Comparison of ENCODE assay signal across 8 cellular contexts in genomic region chr2:27033253-27033852, GRCh38. TPM values are rescaled to one million over a fixed set of nuclear protein-coding genes. Genes with fewer than 3 reads are reported as not detected.
DNase-seq lines count a peak whose midpoint lies in the region; ATAC-seq and TF ChIP-seq lines count a peak whose summit lies in the region.

No MANE protein-coding gene starts in this region.

- intact Hi-C loops in naive thymus-derived CD4-positive, alpha-beta T cell (cut with micrococcal nuclease) = loop anchor here (2.0 to 5.0 kb wide), 6 partner anchors 37 to 1156 kb away; partner anchors contain the start of genes ASXL2 (in 1 of the 2), ATRAID (in 1 of the 2), CAD (in 1 of the 2) and MAPRE3 (in 1 of the 2)

- H3K4me1 ChIP-seq in naive thymus-derived CD4-positive, alpha-beta T cell (ENCODE audit: control insufficient read depth in 2 of 2, insufficient read depth in 2 of 2, low read length in 2 of 2) = peaks cover 11 to 19% of the 10 kb centered on the region in 2 donors

- TF ChIP-seq EP300 in Ishikawa (IDR thresholded peaks at IDR 0.05; ENCODE audit: borderline replicate concordance) = no peak

- peak; percentile 13 for DNase-seq in EH (ENCODE audit: low read depth)
- DNase-seq in choroid plexus epithelial cell (ENCODE audit: low read depth) = no peak
- no peak for DNase-seq in naive thymus-derived CD4-positive, alpha-beta T cell
- DNase-seq in SIG-M5 (lab: John Stamatoyannopoulos, UW) = no peak
- DNase-seq in omental fat pad (ENCODE audit: low spot score) = no peak
- DNase-seq in NCI-H1436 treated with DMSO at 0.1 percent for 48 hours (lab: John Stamatoyannopoulos, UW) = no peak

- CTCF ChIA-PET in naive thymus-derived CD4-positive, alpha-beta T cell (lab: Charles Lee) = no interaction called here

- TF ChIP-seq CTCF in choroid plexus epithelial cell (conservative IDR thresholded peaks at IDR 0.05; ENCODE audit: low read depth, low read length) = no peak
- TF ChIP-seq CTCF in omental fat pad (IDR thresholded peaks at IDR 0.05) = no peak

- H3K27me3 ChIP-seq in naive thymus-derived CD4-positive, alpha-beta T cell (ENCODE audit: control insufficient read depth in 2 of 2, insufficient read depth in 2 of 2, low read length in 2 of 2) = no peaks in the 10 kb centered on the region

- no peak for TF ChIP-seq RAD21 in Ishikawa (IDR thresholded peaks at IDR 0.05; ENCODE audit: low read depth)

- H3K9me3 ChIP-seq in naive thymus-derived CD4-positive, alpha-beta T cell (ENCODE audit: control insufficient read depth in 2 of 3, low read length in 3 of 3) = no peaks in the 10 kb centered on the region

- no peak for ATAC-seq in naive thymus-derived CD4-positive, alpha-beta T cell
- ATAC-seq in HG03432 (IDR thresholded peaks at IDR 0.05; ENCODE audit: unreplicated experiment) = no peak
- no peak for ATAC-seq in omental fat pad (ENCODE audit: low FRiP score)

- peak overlapping the region; percentile 42 to 93 (median 88) for H3K27ac Mint-ChIP-seq in naive thymus-derived CD4-positive, alpha-beta T cell

- H3K9me3 Mint-ChIP-seq in naive thymus-derived CD4-positive, alpha-beta T cell = no peaks in the 10 kb centered on the region

- H3K4me3 ChIP-seq in choroid plexus epithelial cell (ENCODE audit: low read depth, low read length) = peak overlapping the region; percentile 98
- H3K4me3 ChIP-seq in naive thymus-derived CD4-positive, alpha-beta T cell (ENCODE audit: low read length) = peak overlapping the region; percentile 99

- no peaks in the 10 kb centered on the region for H3K27me3 Mint-ChIP-seq in naive thymus-derived CD4-positive, alpha-beta T cell

- peaks cover 0 to 20% (median 0%) of the 10 kb centered on the region in 5 donors for H3K36me3 Mint-ChIP-seq in naive thymus-derived CD4-positive, alpha-beta T cell

- POLR2A ChIA-PET in naive thymus-derived CD4-positive, alpha-beta T cell (lab: Charles Lee) = interaction anchor here (0.8 to 3.3 kb wide), 9 partner anchors 16 to 178 kb away, joined by 3 to 28 read pairs (median 4); partner anchors contain the start of genes AGBL5, ATRAID, KHK and OST4

- H3K4me1 Mint-ChIP-seq in naive thymus-derived CD4-positive, alpha-beta T cell = peaks cover 19 to 56% (median 41%) of the 10 kb centered on the region in 7 donors

- peak overlapping the region; percentile 87 for H3K27ac ChIP-seq in naive thymus-derived CD4-positive, alpha-beta T cell (ENCODE audit: low read depth, low read length)

- H3K4me3 Mint-ChIP-seq in naive thymus-derived CD4-positive, alpha-beta T cell = peak overlapping the region; percentile 91 to 97 (median 93)

- H3K36me3 ChIP-seq in naive thymus-derived CD4-positive, alpha-beta T cell (ENCODE audit: control insufficient read depth in 2 of 3, insufficient read depth in 3 of 3, low read length in 3 of 3) = peaks cover 9 to 38% (median 10%) of the 10 kb centered on the region in 3 experiments

TF ChIP-seq in Ishikawa, 13 proteins besides CTCF, POLR2A, EP300 and RAD21:
- TF ChIP-seq REST (IDR thresholded peaks at IDR 0.05; ENCODE audit: low read depth) (0 out of 2 replicates have a peak, but pooled peaks have one; percentile 2), ZBTB7A (IDR thresholded peaks at IDR 0.05; ENCODE audit: low read depth) (no peak), CEBPB (IDR thresholded peaks at IDR 0.05) (no peak)

RNA-seq across cellular contexts. Expression of gene TMEM214, which starts 0.6 kb away (rescaled TPM):
- total RNA-seq in naive thymus-derived CD4-positive, alpha-beta T cell = 100 to 1,000 TPM in 1 of 5 experiments, 10 to 100 TPM in 4; 36.7 to 114 (median 67.5) TPM
- polyA plus RNA-seq in naive thymus-derived CD4-positive, alpha-beta T cell = 10 to 100 TPM; 18.6 to 32.5 TPM
- total RNA-seq in omental fat pad = 10 to 100 TPM; 52.4 to 76.0 (median 64.7) TPM

RNA-seq across cellular contexts. Expression of gene AGBL5, which starts 18.1 kb away (rescaled TPM):
- 10 to 100 TPM in 4 of 5 experiments, 1 to 10 TPM in 1; 7.6 to 15.7 (median 12.4) TPM for total RNA-seq in naive thymus-derived CD4-positive, alpha-beta T cell
- polyA plus RNA-seq in naive thymus-derived CD4-positive, alpha-beta T cell = 10 to 100 TPM in 1 of 2 donors, 1 to 10 TPM in 1; 8.0 to 10.4 TPM
- total RNA-seq in omental fat pad = 10 to 100 TPM in 2 of 4 donors, 1 to 10 TPM in 2; 6.8 to 14.4 (median 10.3) TPM

RNA-seq across cellular contexts. Expression of gene OST4, which starts 38.1 kb away (rescaled TPM):
- 100 to 1,000 TPM; 241 to 398 (median 263) TPM for total RNA-seq in naive thymus-derived CD4-positive, alpha-beta T cell
- polyA plus RNA-seq in naive thymus-derived CD4-positive, alpha-beta T cell = 100 to 1,000 TPM; 747 to 884 TPM
- total RNA-seq in omental fat pad = 100 to 1,000 TPM; 221 to 396 (median 282) TPM

RNA-seq across cellular contexts. Expression of gene EMILIN1, which starts 45.1 kb away (rescaled TPM):
- 1 to 10 TPM in 1 of 5 experiments, under 1 TPM in 4; 0.35 to 1.4 (median 0.61) TPM for total RNA-seq in naive thymus-derived CD4-positive, alpha-beta T cell
- 1 to 10 TPM in 1 of 2 donors, under 1 TPM in 1; 0.89 to 1.1 TPM for polyA plus RNA-seq in naive thymus-derived CD4-positive, alpha-beta T cell
- 10 to 100 TPM; 27.5 to 62.7 (median 41.2) TPM for total RNA-seq in omental fat pad

RNA-seq across cellular contexts. Expression of gene KHK, which starts 53.2 kb away (rescaled TPM):
- total RNA-seq in naive thymus-derived CD4-positive, alpha-beta T cell = 10 to 100 TPM in 1 of 5 experiments, 1 to 10 TPM in 4; 5.8 to 13.8 (median 6.2) TPM
- polyA plus RNA-seq in naive thymus-derived CD4-positive, alpha-beta T cell = 1 to 10 TPM; 7.6 to 8.8 TPM
- 1 to 10 TPM; 1.6 to 3.3 (median 2.1) TPM for total RNA-seq in omental fat pad
